In the genomic region with DNA sequence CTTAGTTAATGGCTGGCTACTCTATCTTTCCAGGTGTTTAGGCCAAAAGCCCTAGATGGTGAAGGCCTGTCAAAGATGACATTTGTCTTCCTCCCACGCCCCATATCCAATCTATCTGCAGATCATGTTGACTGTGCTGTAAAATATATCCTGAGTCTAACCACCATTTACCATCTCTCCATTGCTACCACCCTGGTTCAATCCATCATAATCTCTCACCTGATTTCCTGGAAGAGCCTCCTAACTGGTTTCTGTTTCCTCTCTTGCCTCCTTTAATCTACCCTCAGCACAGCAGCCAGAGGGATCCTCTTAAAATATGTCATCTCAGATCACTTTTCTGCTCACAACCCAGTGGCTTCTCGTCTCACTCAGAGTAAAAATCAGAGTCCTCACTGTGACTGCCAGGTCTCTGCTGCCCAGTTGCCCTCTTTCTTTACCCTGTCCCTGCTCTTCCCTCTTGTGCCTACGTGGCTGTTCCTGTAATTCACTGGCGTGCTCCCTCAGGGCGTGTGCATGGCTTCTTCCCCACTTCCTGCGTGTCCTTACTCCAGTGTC, we compare ENCODE assay signal across 1 cellular context.
TF ChIP-seq lines count a peak whose summit lies in the region.

No MANE protein-coding gene starts in this region.

TF ChIP-seq in SK-N-SH, 30 proteins besides CTCF, POLR2A, EP300 and RAD21 (continued from another document):
- TF ChIP-seq, protein P1, sequence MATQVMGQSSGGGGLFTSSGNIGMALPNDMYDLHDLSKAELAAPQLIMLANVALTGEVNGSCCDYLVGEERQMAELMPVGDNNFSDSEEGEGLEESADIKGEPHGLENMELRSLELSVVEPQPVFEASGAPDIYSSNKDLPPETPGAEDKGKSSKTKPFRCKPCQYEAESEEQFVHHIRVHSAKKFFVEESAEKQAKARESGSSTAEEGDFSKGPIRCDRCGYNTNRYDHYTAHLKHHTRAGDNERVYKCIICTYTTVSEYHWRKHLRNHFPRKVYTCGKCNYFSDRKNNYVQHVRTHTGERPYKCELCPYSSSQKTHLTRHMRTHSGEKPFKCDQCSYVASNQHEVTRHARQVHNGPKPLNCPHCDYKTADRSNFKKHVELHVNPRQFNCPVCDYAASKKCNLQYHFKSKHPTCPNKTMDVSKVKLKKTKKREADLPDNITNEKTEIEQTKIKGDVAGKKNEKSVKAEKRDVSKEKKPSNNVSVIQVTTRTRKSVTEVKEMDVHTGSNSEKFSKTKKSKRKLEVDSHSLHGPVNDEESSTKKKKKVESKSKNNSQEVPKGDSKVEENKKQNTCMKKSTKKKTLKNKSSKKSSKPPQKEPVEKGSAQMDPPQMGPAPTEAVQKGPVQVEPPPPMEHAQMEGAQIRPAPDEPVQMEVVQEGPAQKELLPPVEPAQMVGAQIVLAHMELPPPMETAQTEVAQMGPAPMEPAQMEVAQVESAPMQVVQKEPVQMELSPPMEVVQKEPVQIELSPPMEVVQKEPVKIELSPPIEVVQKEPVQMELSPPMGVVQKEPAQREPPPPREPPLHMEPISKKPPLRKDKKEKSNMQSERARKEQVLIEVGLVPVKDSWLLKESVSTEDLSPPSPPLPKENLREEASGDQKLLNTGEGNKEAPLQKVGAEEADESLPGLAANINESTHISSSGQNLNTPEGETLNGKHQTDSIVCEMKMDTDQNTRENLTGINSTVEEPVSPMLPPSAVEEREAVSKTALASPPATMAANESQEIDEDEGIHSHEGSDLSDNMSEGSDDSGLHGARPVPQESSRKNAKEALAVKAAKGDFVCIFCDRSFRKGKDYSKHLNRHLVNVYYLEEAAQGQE (IDR thresholded peaks at IDR 0.05; ENCODE audit: low read depth, low read length), result no peak
- TF ChIP-seq MEF2A (IDR thresholded peaks at IDR 0.05; ENCODE audit: borderline replicate concordance, low read depth) (no peak), TAF1 (IDR thresholded peaks at IDR 0.05; ENCODE audit: borderline replicate concordance, low read depth, low read length) (no peak)
